ENCODE assay signal across 8 cellular contexts in genomic region chr3:33074217-33075067, GRCh38. TPM values are rescaled to one million over a fixed set of nuclear protein-coding genes. Genes with fewer than 3 reads are reported as not detected.
DNase-seq lines count a peak whose midpoint lies in the region; ATAC-seq and TF ChIP-seq lines count a peak whose summit lies in the region.

No MANE protein-coding gene starts in this region.

- H3K36me3 Mint-ChIP-seq in CD14-positive monocyte, result peaks cover 37 to 46% of the 10 kb centered on the region in 2 donors
- H3K36me3 Mint-ChIP-seq in MCF 10A (ENCODE audit: insufficient read depth, unreplicated experiment), result peaks cover 34% of the 10 kb centered on the region
- H3K36me3 Mint-ChIP-seq in immature natural killer cell, result peaks cover 14 to 17% (median 15%) of the 10 kb centered on the region in 3 donors

- H3K27me3 Mint-ChIP-seq in CD14-positive monocyte (ENCODE audit: low read depth in 3 of 3) (no peaks in the 10 kb centered on the region), MCF 10A (ENCODE audit: insufficient read depth, unreplicated experiment) (no peaks in the 10 kb centered on the region), immature natural killer cell (ENCODE audit: low read depth in 3 of 3) (peaks cover 0 to 2% (median 0%) of the 10 kb centered on the region in 3 donors)

- H3K4me1 Mint-ChIP-seq in CD14-positive monocyte (peaks cover 25% of the 10 kb centered on the region), MCF 10A (ENCODE audit: insufficient read depth, unreplicated experiment) (peaks cover 4% of the 10 kb centered on the region), immature natural killer cell (peaks cover 5 to 14% of the 10 kb centered on the region in 2 donors)

- H3K9me3 Mint-ChIP-seq in CD14-positive monocyte (peaks cover 0 to 1% (median 0%) of the 10 kb centered on the region in 7 donors), MCF 10A (ENCODE audit: unreplicated experiment) (no peaks in the 10 kb centered on the region), immature natural killer cell (no peaks in the 10 kb centered on the region)

- no TSS peak for BruUV-seq in MCF 10A (replicated peaks; lab: Mats Ljungman, UMichigan)

- H3K27ac Mint-ChIP-seq in CD14-positive monocyte (peak overlapping the region in 3 of 7 donors; percentile 6 to 59 (median 55)), MCF 10A (ENCODE audit: low read depth, unreplicated experiment) (no peak overlapping the region), immature natural killer cell (no peak overlapping the region)

- H3K4me3 Mint-ChIP-seq in CD14-positive monocyte (no peak overlapping the region), MCF 10A (ENCODE audit: unreplicated experiment) (no peak overlapping the region), immature natural killer cell (peak overlapping the region in 1 of 5 donors; percentile 17)

- TF ChIP-seq CTCF in CD14-positive monocyte (IDR thresholded peaks at IDR 0.05) (peak; percentile 83), VCaP (conservative IDR thresholded peaks at IDR 0.05) (peak; percentile 98), MCF 10A (IDR thresholded peaks at IDR 0.05; ENCODE audit: unreplicated experiment) (peak; percentile 81)

- intact Hi-C loops in CD14-positive monocyte (cut with micrococcal nuclease), result loop anchor here (2.0 to 5.0 kb wide), 2 partner anchors 127 to 128 kb away; no protein-coding TSS in a partner anchor
- intact Hi-C loops in MCF 10A (cut with micrococcal nuclease), result loop anchor here (1.0 to 5.0 kb wide), 2 partner anchors 127 to 342 kb away; no protein-coding TSS in a partner anchor

- H3K27ac ChIP-seq in VCaP, result no peak overlapping the region

- POLR2A ChIA-PET in MCF 10A (lab: Yijun Ruan, JAX), result interaction anchor here (0.6 kb wide), 1 partner anchor 926 kb away, joined by 3 read pairs; no protein-coding TSS in a partner anchor

- no peak for DNase-seq in CD14-positive monocyte (ENCODE audit: low spot score)
- DNase-seq in NCI-H187 treated with DMSO at 0.1 percent for 48 hours (lab: John Stamatoyannopoulos, UW), result peak; percentile 1
- peak; percentile 71 for DNase-seq in MCF 10A (ENCODE audit: unreplicated experiment)
- peak; percentile 38 to 53 (median 51) for DNase-seq in immature natural killer cell
- peak; percentile 54 to 63 (median 59) for DNase-seq in stimulated activated CD4-positive, alpha-beta T cell treated with anti-CD3 and anti-CD28 coated beads, Interleukin-1b, Interleukin-23, amount 100 ng/mL, for 24 hours (ENCODE audit: low read depth in 4 of 4, low spot score in 1 of 4)

- peak; percentile 68 for ATAC-seq in GM21367 (IDR thresholded peaks at IDR 0.05; ENCODE audit: unreplicated experiment)
- ATAC-seq in GM18861 (IDR thresholded peaks at IDR 0.05; ENCODE audit: unreplicated experiment), result no peak

- CTCF ChIA-PET in MCF 10A (lab: Yijun Ruan, JAX), result interaction anchor here (0.6 to 7.0 kb wide), 72 partner anchors 10 to 897 kb away, joined by 3 to 86 read pairs (median 4); partner anchors contain the start of gene CCR4

RNA-seq across cellular contexts. Expression of gene GLB1, which starts 22.5 kb away (rescaled TPM):
- polyA plus RNA-seq in CD14-positive monocyte (100 to 1,000 TPM; 145 to 169 TPM), immature natural killer cell (10 to 100 TPM; 36.8 to 60.0 (median 47.2) TPM)
- total RNA-seq in MCF 10A (2022), result 37.9 and 42.0 TPM in 2 replicates

RNA-seq across cellular contexts. Expression of gene TMPPE, which starts 22.5 kb away (rescaled TPM):
- polyA plus RNA-seq in CD14-positive monocyte (1 to 10 TPM; 3.8 to 4.3 TPM), immature natural killer cell (1 to 10 TPM in 1 of 3 donors, under 1 TPM in 1, not detected in 1; 0.10 to 2.2 TPM)
- 5.5 and 8.6 TPM in 2 replicates for total RNA-seq in MCF 10A (2022)

RNA-seq across cellular contexts. Expression of gene CRTAP, which starts 39.4 kb away (rescaled TPM):
- polyA plus RNA-seq in CD14-positive monocyte (100 to 1,000 TPM; 317 to 321 TPM), immature natural killer cell (100 to 1,000 TPM in 1 of 3 donors, 10 to 100 TPM in 2; 57.8 to 102 (median 58.7) TPM)
- 179 and 182 TPM in 2 replicates for total RNA-seq in MCF 10A (2022)
